8 cellular contexts compared by ENCODE assay signal in the genomic region with DNA sequence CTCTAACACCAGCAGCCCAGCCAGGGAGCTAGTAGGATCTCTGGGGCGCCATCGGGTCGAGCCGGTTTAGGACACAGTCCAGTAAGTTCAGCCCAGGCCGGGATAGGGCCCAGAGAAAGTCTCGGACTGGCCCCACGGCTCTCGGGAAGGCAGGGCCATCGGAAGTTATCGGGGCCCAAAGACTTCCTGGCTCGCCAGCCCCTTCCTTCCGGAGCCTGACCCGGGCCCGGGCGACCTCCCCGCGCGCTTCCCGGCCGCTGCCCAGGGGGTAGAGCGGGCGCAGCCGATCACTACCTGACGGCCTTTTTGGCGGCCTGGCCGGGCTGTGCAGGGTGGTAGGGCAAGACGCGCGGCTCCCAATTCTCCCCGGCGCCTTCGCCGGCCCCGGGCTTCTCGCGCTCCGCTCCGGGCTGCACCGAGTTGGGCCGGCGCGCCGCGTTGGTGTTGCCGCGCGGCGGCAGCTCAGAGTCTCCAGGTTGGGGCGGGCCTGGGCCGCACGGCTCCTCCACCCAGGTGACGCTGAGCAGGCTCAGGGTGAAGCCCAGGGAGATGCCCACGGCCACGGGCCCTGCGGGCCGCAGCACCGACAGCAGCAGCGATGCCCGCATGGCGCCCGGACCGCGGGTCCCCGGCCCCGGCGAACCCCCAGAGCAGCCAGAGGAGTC. TPM values are rescaled to one million over a fixed set of nuclear protein-coding genes. Genes with fewer than 3 reads are reported as not detected.
DNase-seq lines count a peak whose midpoint lies in the region; TF ChIP-seq lines count a peak whose summit lies in the region.

No MANE protein-coding gene starts in this region.

- CTCF ChIA-PET in HEK293 (lab: Yijun Ruan, JAX) = interaction anchor here (0.6 to 7.2 kb wide), 11 partner anchors 9 to 1548 kb away, joined by 3 to 112 read pairs (median 6); a partner anchor contains a TSS

- peak overlapping the region; percentile 73; the same call in 1 of the 2 replicates for H3K27ac ChIP-seq in HEK293 (ENCODE audit: extremely low read depth, low read depth, low read length)
- H3K27ac ChIP-seq in stomach smooth muscle (ENCODE audit: low read length) = peak overlapping the region; percentile 78

- H3K9ac ChIP-seq in stomach smooth muscle (ENCODE audit: low read length in 2 of 2) = peak overlapping the region; percentile 29 to 72

- no peaks in the 10 kb centered on the region for H3K9me3 Mint-ChIP-seq in activated naive CD4-positive, alpha-beta T cell treated with anti-CD3 and anti-CD28 coated beads, Interleukin-2, amount 50 U/mL, for 24 hours

- no peaks in the 10 kb centered on the region for H3K27me3 Mint-ChIP-seq in activated naive CD4-positive, alpha-beta T cell treated with anti-CD3 and anti-CD28 coated beads, Interleukin-2, amount 50 U/mL, for 24 hours

- no peak for DNase-seq in activated naive CD4-positive, alpha-beta T cell treated with anti-CD3 and anti-CD28 coated beads, Interleukin-2, amount 50 U/mL, for 16 hours
- DNase-seq in MG63 (peak; percentile 43), T47D (ENCODE audit: low read depth in 1 of 2, low spot score in 1 of 2) (peak; percentile 28 to 41), kidney tubule cell (ENCODE audit: low spot score) (peak; percentile 67), mesenteric fat pad (ENCODE audit: low spot score) (no peak)

- H3K4me1 ChIP-seq in HEK293 (ENCODE audit: control insufficient read depth, insufficient read depth, low read length) (no peaks in the 10 kb centered on the region), stomach smooth muscle (ENCODE audit: control insufficient read depth, insufficient read depth, low read length) (peaks cover 40% of the 10 kb centered on the region)

- H3K4me3 ChIP-seq in HEK293 (ENCODE audit: low read depth, low read length) (peak overlapping the region; percentile 69), MG63 (peak overlapping the region; percentile 58), stomach smooth muscle (ENCODE audit: low read length in 2 of 2) (peak overlapping the region; percentile 47 to 80)

- peaks cover 2% of the 10 kb centered on the region for H3K36me3 Mint-ChIP-seq in activated naive CD4-positive, alpha-beta T cell treated with anti-CD3 and anti-CD28 coated beads, Interleukin-2, amount 50 U/mL, for 24 hours

- peak overlapping the region; percentile 74 for H3K27ac Mint-ChIP-seq in activated naive CD4-positive, alpha-beta T cell treated with anti-CD3 and anti-CD28 coated beads, Interleukin-2, amount 50 U/mL, for 24 hours

- H3K9me3 ChIP-seq in HEK293 (ENCODE audit: control insufficient read depth, insufficient read depth, low read depth, low read length) (no peaks in the 10 kb centered on the region), MG63 (no peaks in the 10 kb centered on the region), stomach smooth muscle (ENCODE audit: control insufficient read depth in 2 of 2, low read length in 2 of 2) (no peaks in the 10 kb centered on the region)

- H3K27me3 ChIP-seq in MG63 (no peaks in the 10 kb centered on the region), stomach smooth muscle (ENCODE audit: control insufficient read depth in 1 of 2, insufficient read depth in 2 of 2, low read length in 2 of 2) (no peaks in the 10 kb centered on the region)

- H3K36me3 ChIP-seq in HEK293 (ENCODE audit: control insufficient read depth in 2 of 2, insufficient read depth in 1 of 2, low read length in 2 of 2) = peaks cover 0 to 34% of the 10 kb centered on the region in 2 experiments; a peak in 1 of 3 replicates
- peaks cover 15% of the 10 kb centered on the region for H3K36me3 ChIP-seq in MG63
- H3K36me3 ChIP-seq in stomach smooth muscle (ENCODE audit: control insufficient read depth in 2 of 2, insufficient read depth in 2 of 2, low read length in 2 of 2) = peaks cover 10 to 12% of the 10 kb centered on the region in 2 donors

- peaks cover 24% of the 10 kb centered on the region for H3K4me1 Mint-ChIP-seq in activated naive CD4-positive, alpha-beta T cell treated with anti-CD3 and anti-CD28 coated beads, Interleukin-2, amount 50 U/mL, for 24 hours

- H3K4me3 Mint-ChIP-seq in activated naive CD4-positive, alpha-beta T cell treated with anti-CD3 and anti-CD28 coated beads, Interleukin-2, amount 50 U/mL, for 24 hours = peak overlapping the region; percentile 93

- TF ChIP-seq CTCF in HEK293 (tag by site-specific recombination; IDR thresholded peaks at IDR 0.05) = no peak; the same call in 1 of the 2 replicates

- POLR2A ChIA-PET in HEK293 (lab: Yijun Ruan, JAX) = interaction anchor here (0.7 to 2.1 kb wide), 6 partner anchors 9 to 98 kb away, joined by 3 to 18 read pairs (median 7); a partner anchor contains a TSS

- in situ Hi-C loops in T47D (cut with HindIII; ENCODE audit: low pct_unique_long_range_greater_than_20kb, low sequenced_read_pairs) = no loop called here

TF ChIP-seq in HEK293, 187 proteins besides CTCF, POLR2A, EP300 and RAD21 (continues in another document):
- no peak for TF ChIP-seq ZNF521 (tag by site-specific recombination; IDR thresholded peaks at IDR 0.05)
- no peak for TF ChIP-seq ZIC2 (tag by site-specific recombination; IDR thresholded peaks at IDR 0.05)
- TF ChIP-seq ZNF426 (tag by site-specific recombination; IDR thresholded peaks at IDR 0.05) = no peak
- TF ChIP-seq ZNF19 (tag by site-specific recombination; IDR thresholded peaks at IDR 0.05; ENCODE audit: low read depth) = no peak
- TF ChIP-seq ZNF133 (tag by site-specific recombination; IDR thresholded peaks at IDR 0.05) = no peak
- TF ChIP-seq ZNF629 (tag by site-specific recombination; IDR thresholded peaks at IDR 0.05) = no peak
- TF ChIP-seq OSR2 (tag by site-specific recombination; IDR thresholded peaks at IDR 0.05) = no peak
- TF ChIP-seq, protein P1, sequence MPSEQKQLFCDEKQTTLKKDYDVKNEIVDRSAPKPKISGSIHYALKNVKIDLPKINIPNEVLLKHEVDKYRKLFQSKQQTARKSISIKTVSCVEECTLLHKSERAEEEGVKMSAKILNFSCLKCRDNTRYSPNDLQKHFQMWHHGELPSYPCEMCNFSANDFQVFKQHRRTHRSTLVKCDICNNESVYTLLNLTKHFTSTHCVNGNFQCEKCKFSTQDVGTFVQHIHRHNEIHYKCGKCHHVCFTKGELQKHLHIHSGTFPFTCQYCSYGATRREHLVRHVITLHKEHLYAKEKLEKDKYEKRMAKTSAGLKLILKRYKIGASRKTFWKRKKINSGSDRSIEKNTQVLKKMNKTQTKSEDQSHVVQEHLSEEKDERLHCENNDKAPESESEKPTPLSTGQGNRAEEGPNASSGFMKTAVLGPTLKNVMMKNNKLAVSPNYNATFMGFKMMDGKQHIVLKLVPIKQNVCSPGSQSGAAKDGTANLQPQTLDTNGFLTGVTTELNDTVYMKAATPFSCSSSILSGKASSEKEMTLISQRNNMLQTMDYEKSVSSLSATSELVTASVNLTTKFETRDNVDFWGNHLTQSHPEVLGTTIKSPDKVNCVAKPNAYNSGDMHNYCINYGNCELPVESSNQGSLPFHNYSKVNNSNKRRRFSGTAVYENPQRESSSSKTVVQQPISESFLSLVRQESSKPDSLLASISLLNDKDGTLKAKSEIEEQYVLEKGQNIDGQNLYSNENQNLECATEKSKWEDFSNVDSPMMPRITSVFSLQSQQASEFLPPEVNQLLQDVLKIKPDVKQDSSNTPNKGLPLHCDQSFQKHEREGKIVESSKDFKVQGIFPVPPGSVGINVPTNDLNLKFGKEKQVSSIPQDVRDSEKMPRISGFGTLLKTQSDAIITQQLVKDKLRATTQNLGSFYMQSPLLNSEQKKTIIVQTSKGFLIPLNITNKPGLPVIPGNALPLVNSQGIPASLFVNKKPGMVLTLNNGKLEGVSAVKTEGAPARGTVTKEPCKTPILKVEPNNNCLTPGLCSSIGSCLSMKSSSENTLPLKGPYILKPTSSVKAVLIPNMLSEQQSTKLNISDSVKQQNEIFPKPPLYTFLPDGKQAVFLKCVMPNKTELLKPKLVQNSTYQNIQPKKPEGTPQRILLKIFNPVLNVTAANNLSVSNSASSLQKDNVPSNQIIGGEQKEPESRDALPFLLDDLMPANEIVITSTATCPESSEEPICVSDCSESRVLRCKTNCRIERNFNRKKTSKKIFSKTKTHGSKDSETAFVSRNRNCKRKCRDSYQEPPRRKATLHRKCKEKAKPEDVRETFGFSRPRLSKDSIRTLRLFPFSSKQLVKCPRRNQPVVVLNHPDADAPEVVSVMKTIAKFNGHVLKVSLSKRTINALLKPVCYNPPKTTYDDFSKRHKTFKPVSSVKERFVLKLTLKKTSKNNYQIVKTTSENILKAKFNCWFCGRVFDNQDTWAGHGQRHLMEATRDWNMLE (tag by site-specific recombination; conservative IDR thresholded peaks at IDR 0.05; ENCODE audit: low read depth) = no peak
- TF ChIP-seq ZNF335 (tag by site-specific recombination; conservative IDR thresholded peaks at IDR 0.05) = no peak; the same call in 1 of the 2 replicates
- TF ChIP-seq RBAK (tag by site-specific recombination; IDR thresholded peaks at IDR 0.05) = no peak
- no peak for TF ChIP-seq MEIS1 (CRISPR knock-in tag; IDR thresholded peaks at IDR 0.05; ENCODE audit: borderline replicate concordance)
- TF ChIP-seq, protein P2, sequence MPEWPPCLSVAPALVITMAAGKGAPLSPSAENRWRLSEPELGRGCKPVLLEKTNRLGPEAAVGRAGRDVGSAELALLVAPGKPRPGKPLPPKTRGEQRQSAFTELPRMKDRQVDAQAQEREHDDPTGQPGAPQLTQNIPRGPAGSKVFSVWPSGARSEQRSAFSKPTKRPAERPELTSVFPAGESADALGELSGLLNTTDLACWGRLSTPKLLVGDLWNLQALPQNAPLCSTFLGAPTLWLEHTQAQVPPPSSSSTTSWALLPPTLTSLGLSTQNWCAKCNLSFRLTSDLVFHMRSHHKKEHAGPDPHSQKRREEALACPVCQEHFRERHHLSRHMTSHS (tag by site-specific recombination; IDR thresholded peaks at IDR 0.05) = no peak
- TF ChIP-seq ZNF843 (tag by site-specific recombination; IDR thresholded peaks at IDR 0.05) = no peak
- 0 out of 2 replicates have a peak, but pooled peaks have one; percentile 12 for TF ChIP-seq KLF16 (tag by site-specific recombination; IDR thresholded peaks at IDR 0.05)
- TF ChIP-seq ZNF391 (tag by site-specific recombination; IDR thresholded peaks at IDR 0.05; ENCODE audit: borderline replicate concordance, low read depth) = no peak
- TF ChIP-seq GLIS1 (tag by site-specific recombination; IDR thresholded peaks at IDR 0.05) = peak; percentile 88

RNA-seq across cellular contexts. Expression of a gene that starts 0.5 kb away (rescaled TPM):
- 26.6 and 40.4 TPM in 2 replicates for total RNA-seq in MG63 (2014; rRNA removed; shearing (Covaris generic); ENCODE audit: low replicate concordance)
- total RNA-seq in mesenteric fat pad = 24.1 TPM

RNA-seq across cellular contexts. Expression of a gene that starts 0.8 kb away (rescaled TPM):
- total RNA-seq in MG63 (2014; rRNA removed; shearing (Covaris generic); ENCODE audit: low replicate concordance) = 5.1 and 5.9 TPM in 2 replicates
- total RNA-seq in mesenteric fat pad = 2.6 TPM

RNA-seq across cellular contexts. Expression of a gene that starts 28.3 kb away (rescaled TPM):
- 37.6 and 49.9 TPM in 2 replicates for total RNA-seq in MG63 (2014; rRNA removed; shearing (Covaris generic); ENCODE audit: low replicate concordance)
- 61.5 TPM for total RNA-seq in mesenteric fat pad

RNA-seq across cellular contexts. Expression of a gene that starts 28.8 kb away (rescaled TPM):
- not detected in 2 replicates for total RNA-seq in MG63 (2014; rRNA removed; shearing (Covaris generic); ENCODE audit: low replicate concordance)
- not detected for total RNA-seq in mesenteric fat pad

RNA-seq across cellular contexts. Expression of a gene that starts 29.0 kb away (rescaled TPM):
- total RNA-seq in MG63 (2014; rRNA removed; shearing (Covaris generic); ENCODE audit: low replicate concordance) = not detected in 2 replicates
- 0.45 TPM for total RNA-seq in mesenteric fat pad

Comparison
In these comparisons a context has a peak if more than half of its experiments do, and no peak if none do; other contexts are left out.
1. DNase-seq: peak in MG63 (single experiment), T47D (2 of 2) and kidney tubule cell (single experiment); none in activated naive CD4-positive, alpha-beta T cell treated with anti-CD3 and anti-CD28 coated beads, Interleukin-2, amount 50 U/mL, for 16 hours (single experiment) and mesenteric fat pad (single experiment).
2. Peak in every context shown above with its lines, with median percentiles within 50 percentile points of each other: H3K4me3 ChIP-seq.